ENCODE assay signal across 20 cellular contexts in the genomic region with DNA sequence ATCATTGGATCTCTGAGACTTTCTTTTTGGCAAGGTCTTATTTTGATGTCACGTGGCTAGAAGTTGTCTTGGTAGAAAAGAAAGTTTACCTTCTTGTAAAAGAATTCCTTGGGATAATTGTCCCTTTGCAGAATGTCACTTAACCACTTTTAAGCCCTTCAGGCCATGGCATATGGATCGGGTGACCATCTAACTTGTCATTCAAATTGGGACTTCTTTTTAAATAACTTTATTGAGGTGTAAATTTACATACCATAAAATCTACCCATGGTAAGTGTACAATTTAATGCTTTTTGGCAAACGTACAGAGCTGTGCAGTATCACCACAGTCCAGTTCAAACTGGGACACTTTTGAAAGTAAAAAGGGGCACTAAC. TPM values are rescaled to one million over a fixed set of nuclear protein-coding genes. Genes with fewer than 3 reads are reported as not detected.
A peak's percentile ranks its signal among the peaks of the same experiment; 100 is the strongest.
DNase-seq lines count a peak whose midpoint lies in the region; ATAC-seq and TF ChIP-seq lines count a peak whose summit lies in the region.
"Had no signal": no experiment of that assay in that cellular context is flagged by ENCODE, and none has a peak within 500 bp of the region (broad histone marks: within the 10 kb centered on the region; RNA-seq: fewer than 3 reads in every experiment).

No MANE protein-coding gene starts in this region.

- intact Hi-C loops in ovary (cut with DNase I): loop anchor here in 2 of 4 donors (10.0 kb wide), 2 partner anchors 52 to 192 kb away; no protein-coding TSS in a partner anchor
- intact Hi-C loops in uterus (cut with DNase I; ENCODE audit: low total_unique reads): loop anchor here (10.0 kb wide), 1 partner anchor 192 kb away; no protein-coding TSS in a partner anchor

- H3K27me3 ChIP-seq in gastroesophageal sphincter: no peaks in the 10 kb centered on the region
- H3K27me3 ChIP-seq in ovary: no peaks in the 10 kb centered on the region
- H3K27me3 ChIP-seq in uterus: no peaks in the 10 kb centered on the region
- H3K27me3 ChIP-seq: upper lobe of left lung had no signal

- peak overlapping the region; percentile 85 to 99 (median 94) for H3K27ac ChIP-seq in gastroesophageal sphincter
- H3K27ac ChIP-seq in ovary: peak overlapping the region; percentile 24 to 66
- peak overlapping the region; percentile 77 to 94 for H3K27ac ChIP-seq in uterus
- H3K27ac ChIP-seq: 22Rv1 had no signal

- no peak for TF ChIP-seq EP300 in gastroesophageal sphincter (IDR thresholded peaks at IDR 0.05)
- no peak for TF ChIP-seq EP300 in ovary (IDR thresholded peaks at IDR 0.05)

- no peak overlapping the region for H3K4me3 ChIP-seq in gastroesophageal sphincter
- no peak overlapping the region for H3K4me3 ChIP-seq in ovary
- H3K4me3 ChIP-seq in uterus: no peak overlapping the region
- H3K4me3 ChIP-seq: upper lobe of left lung had no signal

- 53 to 69% methylated on average over 3 of the region's 3 CpGs for WGBS in gastroesophageal sphincter (ENCODE audit: low coverage in 1 of 2), 2 donors
- WGBS in ovary, 3 donors: 68 to 75% (median 72%) methylated on average over 3 of the region's 3 CpGs

- H3K9me3 ChIP-seq in gastroesophageal sphincter: no peaks in the 10 kb centered on the region
- H3K9me3 ChIP-seq in ovary: no peaks in the 10 kb centered on the region
- no peaks in the 10 kb centered on the region for H3K9me3 ChIP-seq in uterus
- H3K9me3 ChIP-seq: upper lobe of left lung had no signal

- peaks cover 12 to 70% (median 21%) of the 10 kb centered on the region in 3 donors for H3K4me1 ChIP-seq in gastroesophageal sphincter
- peaks cover 6% of the 10 kb centered on the region for H3K4me1 ChIP-seq in ovary (ENCODE audit: insufficient read depth)
- no peaks in the 10 kb centered on the region for H3K4me1 ChIP-seq in uterus
- H3K4me1 ChIP-seq: upper lobe of left lung had no signal

- no peak for ATAC-seq in gastroesophageal sphincter

- DNase-seq in SIG-M5 treated with dmso at 0.1 percent for 504 hours (lab: John Stamatoyannopoulos, UW; ENCODE audit: unreplicated experiment) (peak; percentile 20), SIG-M5 (lab: John Stamatoyannopoulos, UW) (no peak), ovary (no peak), uterus (no peak), OCI-M1 (lab: John Stamatoyannopoulos, UW) (no peak), NCI-H128 (lab: John Stamatoyannopoulos, UW; ENCODE audit: unreplicated experiment) (no peak), cerebellum (ENCODE audit: low spot score) (no peak)
- DNase-seq: activated B cell treated with CpG ODN at 0.5 μM for 24 hours; activated CD4-positive, alpha-beta memory T cell treated with anti-CD3 and anti-CD28 coated beads for 36 hours; activated naive CD4-positive, alpha-beta T cell; activated T-cell treated with anti-CD3 and anti-CD28 coated beads for 4 hours; anterior cingulate cortex; Calu3; KG1; NCI-H1105; NCI-H748 treated with DMSO at 0.1 percent for 48 hours; stimulated activated CD4-positive, alpha-beta T cell treated with anti-CD3 and anti-CD28 coated beads, Interleukin-15, amount 100 ng/mL, for 24 hours; upper lobe of left lung had no signal

- TF ChIP-seq POLR2A in gastroesophageal sphincter (IDR thresholded peaks at IDR 0.05) (no peak), ovary (IDR thresholded peaks at IDR 0.05) (no peak), uterus (IDR thresholded peaks at IDR 0.05) (no peak)

- no peak for TF ChIP-seq CTCF in gastroesophageal sphincter (IDR thresholded peaks at IDR 0.05)
- no peak for TF ChIP-seq CTCF in ovary (IDR thresholded peaks at IDR 0.05)
- TF ChIP-seq CTCF in uterus (IDR thresholded peaks at IDR 0.05): no peak

- H3K36me3 ChIP-seq in gastroesophageal sphincter (peaks cover 0 to 51% of the 10 kb centered on the region in 2 donors), ovary (no peaks in the 10 kb centered on the region), uterus (no peaks in the 10 kb centered on the region)
- H3K36me3 ChIP-seq: upper lobe of left lung had no signal

RNA-seq across cellular contexts. Expression of gene ARMC9, which starts 24.6 kb away (rescaled TPM):
- total RNA-seq in gastroesophageal sphincter (100 to 1,000 TPM in 3 of 4 donors, 10 to 100 TPM in 1; 69.6 to 298 (median 152) TPM), ovary (10 to 100 TPM; 24.8 to 33.5 (median 29.9) TPM), uterus (10 to 100 TPM; 16.8 to 47.6 (median 39.3) TPM), cerebellum (27.7 TPM)
- 10 to 100 TPM; 16.7 to 23.9 TPM for polyA plus RNA-seq in ovary
